ENCODE assay signal across 9 cellular contexts in the genomic region with DNA sequence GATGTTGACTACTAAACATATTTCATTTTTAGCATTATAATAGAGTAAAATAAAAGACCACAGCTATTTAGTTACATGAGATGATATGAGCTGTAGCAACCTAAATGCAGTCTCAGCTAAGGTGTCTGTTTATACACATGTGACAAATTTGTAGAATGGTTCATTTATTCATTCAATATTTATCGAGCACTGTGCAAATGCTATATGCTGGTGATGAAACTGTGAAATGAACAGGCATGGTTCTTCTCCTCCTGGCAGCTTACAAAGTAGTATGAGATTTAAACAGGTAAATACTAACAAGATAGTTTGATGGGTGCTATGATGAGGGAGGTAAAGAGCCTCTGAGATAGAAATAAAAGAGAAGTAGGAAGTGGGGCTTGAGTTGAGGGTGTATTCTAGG.
"Had no signal": no experiment of that assay in that cellular context is flagged by ENCODE, and none has a peak within 500 bp of the region (broad histone marks: within the 10 kb centered on the region; RNA-seq: fewer than 3 reads in every experiment).

No MANE protein-coding gene starts in this region.

- H3K4me3 ChIP-seq: HAP-1 had no signal

- H3K9me3 Mint-ChIP-seq: HFFc6, IgD-negative memory B cell had no signal

- H3K27ac Mint-ChIP-seq: HFFc6, IgD-negative memory B cell had no signal

- H3K9me3 ChIP-seq: HAP-1 had no signal

- ATAC-seq: HCT116, HepG2 had no signal

- H3K27ac ChIP-seq: HL-60 had no signal

- H3K36me3 ChIP-seq: HAP-1 had no signal

- FAIRE-seq: HepG2 had no signal

- H3K36me3 Mint-ChIP-seq: IgD-negative memory B cell had no signal

- DNase-seq: GOT3, H7, HFFc6, KG1 had no signal

- H3K4me3 Mint-ChIP-seq: HFFc6 had no signal

- H3K4me1 ChIP-seq: HAP-1 had no signal

- H3K4me1 Mint-ChIP-seq: IgD-negative memory B cell had no signal
